8 cellular contexts compared by ENCODE assay signal in genomic region chr9:116661037-116661954, GRCh38. TPM values are rescaled to one million over a fixed set of nuclear protein-coding genes. Genes with fewer than 3 reads are reported as not detected.
DNase-seq lines count a peak whose midpoint lies in the region; ATAC-seq and TF ChIP-seq lines count a peak whose summit lies in the region.

No MANE protein-coding gene starts in this region.

- H3K9me3 ChIP-seq in thymus (ENCODE audit: control insufficient read depth): no peaks in the 10 kb centered on the region

- H3K27me3 ChIP-seq in kidney epithelial cell (ENCODE audit: control insufficient read depth, insufficient read depth, low read length) (no peaks in the 10 kb centered on the region), thymus (ENCODE audit: control insufficient read depth, insufficient read depth) (no peaks in the 10 kb centered on the region)

- H3K4me3 ChIP-seq in kidney epithelial cell (ENCODE audit: low read depth, low read length): no peak overlapping the region
- no peak overlapping the region for H3K4me3 ChIP-seq in thymus (ENCODE audit: low read length)

- H3K27ac ChIP-seq in thymus (ENCODE audit: low read depth): peak overlapping the region; percentile 33

- H3K36me3 ChIP-seq in kidney epithelial cell (ENCODE audit: control insufficient read depth, insufficient read depth, low read length) (no peaks in the 10 kb centered on the region), thymus (ENCODE audit: control insufficient read depth, insufficient read depth) (no peaks in the 10 kb centered on the region)

- 72% methylated on average over 7 of the region's 7 CpGs for WGBS in thymus

- ATAC-seq in GM21423 (IDR thresholded peaks at IDR 0.05; ENCODE audit: unreplicated experiment): peak; percentile 87

- peak; percentile 71 for TF ChIP-seq CTCF in kidney epithelial cell (IDR thresholded peaks at IDR 0.05; ENCODE audit: insufficient read depth, low read length, poor library complexity, severe bottlenecking)

- DNase-seq in NCI-H1417 (lab: John Stamatoyannopoulos, UW) (peak; percentile 14 to 80 (median 29)), NCI-H1417 treated with DMSO at 0.1 percent for 48 hours (lab: John Stamatoyannopoulos, UW) (no peak), HT1080 (ENCODE audit: low read depth) (peak; percentile 73), NOMO-1 treated with dmso at 0.1 percent for 144 hours (lab: John Stamatoyannopoulos, UW; ENCODE audit: unreplicated experiment) (peak; percentile 8), kidney epithelial cell (ENCODE audit: low read depth) (peak; percentile 34)
- DNase-seq in central memory CD4-positive, alpha-beta T cell: peak; percentile 14

- H3K4me1 ChIP-seq in thymus (ENCODE audit: control insufficient read depth, insufficient read depth, low read length): no peaks in the 10 kb centered on the region

RNA-seq across cellular contexts. Expression of gene TRIM32, which starts 25.8 kb away (rescaled TPM):
- total RNA-seq in HT1080 (2014; rRNA removed; shearing (Covaris generic)): 26.3 and 34.2 TPM in 2 replicates
- polyA plus RNA-seq in HT1080 (2015; cell fraction: cytosol; rRNA removed): 21.2 and 23.1 TPM in 2 replicates
- polyA plus RNA-seq in HT1080 (2015; cell fraction: nucleus; rRNA removed): 37.4 and 40.2 TPM in 2 replicates
- total RNA-seq in kidney epithelial cell: 26.4 and 30.3 TPM in 2 replicates
- 5.5 TPM for polyA plus RNA-seq in thymus
